In genomic region chr6:35451354-35452185, GRCh38 we compare ENCODE assay signal across 8 cellular contexts.
DNase-seq lines count a peak whose midpoint lies in the region; ATAC-seq, FAIRE-seq and TF ChIP-seq lines count a peak whose summit lies in the region.

No MANE protein-coding gene starts in this region.

- H3K36me3 Mint-ChIP-seq in effector memory CD8-positive, alpha-beta T cell (ENCODE audit: insufficient read depth) = peaks cover 4% of the 10 kb centered on the region

- no peaks in the 10 kb centered on the region for H4K20me1 ChIP-seq in DOHH2 (ENCODE audit: control insufficient read depth, insufficient read depth, low read depth, low read length)

- H3K4me1 Mint-ChIP-seq in effector memory CD8-positive, alpha-beta T cell (ENCODE audit: low read depth in 2 of 2) = peaks cover 27 to 30% of the 10 kb centered on the region in 2 donors

- H3K79me2 ChIP-seq in DOHH2 (ENCODE audit: control insufficient read depth, low read length) (peaks cover 16% of the 10 kb centered on the region), parathyroid adenoma (no peaks in the 10 kb centered on the region)

- peak overlapping the region; percentile 74 for H3K4me3 ChIP-seq in DOHH2 (ENCODE audit: low read length)
- H3K4me3 ChIP-seq in NB4 (ENCODE audit: low read depth, low read length) = peak overlapping the region; percentile 53
- no peak overlapping the region for H3K4me3 ChIP-seq in parathyroid adenoma (ENCODE audit: low read depth, low read length)

- 0 out of 2 replicates have a peak, but pooled peaks cover 2% of the 10 kb centered on the region for H3F3A ChIP-seq in DOHH2 (ENCODE audit: control insufficient read depth, insufficient read depth)

- no peak overlapping the region for H3K9ac ChIP-seq in parathyroid adenoma

- DNase-seq in NB4 (ENCODE audit: low read depth) (no peak), urothelium cell line (ENCODE audit: low spot score) (no peak), KG1 (lab: John Stamatoyannopoulos, UW) (no peak), pons (ENCODE audit: low spot score) (no peak)
- DNase-seq in effector memory CD8-positive, alpha-beta T cell = no peak

- H3K4me1 ChIP-seq in DOHH2 (ENCODE audit: control insufficient read depth, low read length) (peaks cover 27% of the 10 kb centered on the region), parathyroid adenoma (peaks cover 17% of the 10 kb centered on the region)

- TF ChIP-seq POLR2A in NB4 (IDR thresholded peaks at IDR 0.05; ENCODE audit: extremely low read depth, insufficient read length) = no peak

- TF ChIP-seq CTCF in DOHH2 (IDR thresholded peaks at IDR 0.05; ENCODE audit: low read depth, low read length, poor library complexity, severe bottlenecking) (no peak), NB4 (IDR thresholded peaks at IDR 0.05; ENCODE audit: low read depth, low read length) (no peak), parathyroid adenoma (IDR thresholded peaks at IDR 0.05) (no peak)

- H3K27ac Mint-ChIP-seq in effector memory CD8-positive, alpha-beta T cell = peak overlapping the region; percentile 60 to 65

- peak overlapping the region; percentile 83 to 86 for H3K4me3 Mint-ChIP-seq in effector memory CD8-positive, alpha-beta T cell

- no peak overlapping the region for H3K27ac ChIP-seq in DOHH2 (ENCODE audit: low read depth, low read length)
- H3K27ac ChIP-seq in parathyroid adenoma = peak overlapping the region; percentile 26

- peaks cover 12% of the 10 kb centered on the region; the same call in 1 of the 2 replicates for H3K36me3 ChIP-seq in DOHH2 (ENCODE audit: control insufficient read depth, low read length)
- no peaks in the 10 kb centered on the region for H3K36me3 ChIP-seq in parathyroid adenoma (ENCODE audit: control insufficient read depth, insufficient read depth, low read length)

- H3K27me3 ChIP-seq in DOHH2 (ENCODE audit: control insufficient read depth, low read length) = peaks cover 12% of the 10 kb centered on the region
- no peaks in the 10 kb centered on the region for H3K27me3 ChIP-seq in parathyroid adenoma (ENCODE audit: control insufficient read depth, insufficient read depth, low read length)

- peak; percentile 36 for ATAC-seq in effector memory CD8-positive, alpha-beta T cell (replicated peaks)
- no peak for ATAC-seq in HG03442 (IDR thresholded peaks at IDR 0.05; ENCODE audit: unreplicated experiment)

- H3K9me3 ChIP-seq in DOHH2 (ENCODE audit: control insufficient read depth, insufficient read depth, low read length) (no peaks in the 10 kb centered on the region), parathyroid adenoma (ENCODE audit: control insufficient read depth, low read length) (no peaks in the 10 kb centered on the region)

- no peaks in the 10 kb centered on the region for H3K9me3 Mint-ChIP-seq in effector memory CD8-positive, alpha-beta T cell

- H3K4me2 ChIP-seq in DOHH2 (ENCODE audit: low read length) (peak overlapping the region; percentile 81), parathyroid adenoma (ENCODE audit: low read length) (peak overlapping the region; percentile 91)

- no peaks in the 10 kb centered on the region for H3K9me2 ChIP-seq in DOHH2 (replicated peaks; ENCODE audit: control insufficient read depth, low read length)

- peak overlapping the region; percentile 76 for H2AFZ ChIP-seq in parathyroid adenoma

- H3K27me3 Mint-ChIP-seq in effector memory CD8-positive, alpha-beta T cell = no peaks in the 10 kb centered on the region

- no peak for FAIRE-seq in urothelium cell line (lab: Jason Lieb, UNC)
